9 cellular contexts compared by ENCODE assay signal in the genomic region with DNA sequence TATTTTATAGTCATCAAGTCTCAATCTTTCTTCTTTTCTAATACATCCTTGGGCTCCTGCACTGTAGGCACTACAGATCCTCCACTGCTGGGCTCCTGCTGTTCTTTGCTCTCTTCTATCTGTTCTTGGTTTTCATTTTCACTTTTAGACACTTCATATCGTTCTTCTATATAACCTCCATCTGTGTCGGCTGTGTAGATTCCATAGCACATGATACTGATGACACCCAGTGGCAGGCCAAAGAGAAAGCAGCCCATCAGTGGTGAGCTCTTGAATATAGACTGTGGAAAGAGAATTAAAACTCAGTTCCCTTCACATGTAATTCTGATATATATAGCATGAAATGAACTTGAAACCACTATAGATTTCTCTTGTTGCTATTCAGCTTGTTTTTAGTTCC. TPM values are rescaled to one million over a fixed set of nuclear protein-coding genes. Genes with fewer than 3 reads are reported as not detected.
DNase-seq lines count a peak whose midpoint lies in the region; ATAC-seq and TF ChIP-seq lines count a peak whose summit lies in the region.
"Had no signal": no experiment of that assay in that cellular context is flagged by ENCODE, and none has a peak within 500 bp of the region (broad histone marks: within the 10 kb centered on the region; RNA-seq: fewer than 3 reads in every experiment).

No MANE protein-coding gene starts in this region.

- H3K4me3 ChIP-seq in astrocyte of the cerebellum (ENCODE audit: low read depth, low read length) (no peak overlapping the region), left ventricle myocardium inferior (no peak overlapping the region)
- H3K4me3 ChIP-seq: ascending aorta had no signal

- H3K27me3 ChIP-seq in left ventricle myocardium inferior (ENCODE audit: low read depth) = no peaks in the 10 kb centered on the region
- H3K27me3 ChIP-seq: ascending aorta had no signal

- in situ Hi-C loops in astrocyte of the cerebellum (cut with HindIII; ENCODE audit: low sequenced_read_pairs) = no loop called here

- H3K4me1 Mint-ChIP-seq in activated T-helper 1 cell treated with anti-CD3 and anti-CD28 coated beads, Interleukin-12 subunit alpha, Interleukin-12 subunit beta, Interleukin-2, Interleukin-4 antibody, amounts not matched to agents 30 ng/mL and 10 ng/mL and 1 ng/mL, durations not matched to agents 14 hours and 24 hours and 36 hours (ENCODE audit: low read depth) = no peaks in the 10 kb centered on the region

- H3K9me3 Mint-ChIP-seq in activated T-helper 1 cell treated with anti-CD3 and anti-CD28 coated beads, Interleukin-12 subunit alpha, Interleukin-12 subunit beta, Interleukin-2, Interleukin-4 antibody, amounts not matched to agents 30 ng/mL and 10 ng/mL and 1 ng/mL, durations not matched to agents 14 hours and 24 hours and 36 hours = no peaks in the 10 kb centered on the region

- H3K36me3 ChIP-seq in left ventricle myocardium inferior = peaks cover 66% of the 10 kb centered on the region

- peaks cover 35% of the 10 kb centered on the region for H3K36me3 Mint-ChIP-seq in activated T-helper 1 cell treated with anti-CD3 and anti-CD28 coated beads, Interleukin-12 subunit alpha, Interleukin-12 subunit beta, Interleukin-2, Interleukin-4 antibody, amounts not matched to agents 30 ng/mL and 10 ng/mL and 1 ng/mL, durations not matched to agents 14 hours and 24 hours and 36 hours (ENCODE audit: low read depth)

- H3K9me3 ChIP-seq in left ventricle myocardium inferior (replicated peaks) = no peaks in the 10 kb centered on the region
- H3K9me3 ChIP-seq: ascending aorta had no signal

- H3K4me3 Mint-ChIP-seq in activated T-helper 1 cell treated with anti-CD3 and anti-CD28 coated beads, Interleukin-12 subunit alpha, Interleukin-12 subunit beta, Interleukin-2, Interleukin-4 antibody, amounts not matched to agents 30 ng/mL and 10 ng/mL and 1 ng/mL, durations not matched to agents 14 hours and 24 hours and 36 hours = no peak overlapping the region

- no peaks in the 10 kb centered on the region for H3K27me3 Mint-ChIP-seq in activated T-helper 1 cell treated with anti-CD3 and anti-CD28 coated beads, Interleukin-12 subunit alpha, Interleukin-12 subunit beta, Interleukin-2, Interleukin-4 antibody, amounts not matched to agents 30 ng/mL and 10 ng/mL and 1 ng/mL, durations not matched to agents 14 hours and 24 hours and 36 hours (ENCODE audit: insufficient read depth)

- intact Hi-C loops in left ventricle myocardium inferior (cut with micrococcal nuclease) = no loop called here
- intact Hi-C loops in activated T-helper 1 cell treated with anti-CD3 and anti-CD28 coated beads, Interleukin-12 subunit alpha, Interleukin-12 subunit beta, Interleukin-2, Interleukin-4 antibody, amounts not matched to agents 30 ng/mL and 10 ng/mL and 1 ng/mL, durations not matched to agents 14 hours and 24 hours and 36 hours (cut with micrococcal nuclease) = loop anchor here (5.0 kb wide), 1 partner anchor 60 kb away; no protein-coding TSS in a partner anchor

- peak; percentile 15 for TF ChIP-seq CTCF in astrocyte of the cerebellum (IDR thresholded peaks at IDR 0.05; ENCODE audit: low read depth, low read length, missing control alignments)
- TF ChIP-seq CTCF in left ventricle myocardium inferior (IDR thresholded peaks at IDR 0.05; ENCODE audit: borderline replicate concordance) = no peak

- H3K4me1 ChIP-seq in left ventricle myocardium inferior = no peaks in the 10 kb centered on the region

- ATAC-seq in GM19035 (IDR thresholded peaks at IDR 0.05; ENCODE audit: unreplicated experiment) (peak; percentile 84), HG03039 (IDR thresholded peaks at IDR 0.05; ENCODE audit: unreplicated experiment) (peak; percentile 76)

- DNase-seq in Ammon's horn (ENCODE audit: low spot score) (peak; percentile 31), astrocyte of the cerebellum (ENCODE audit: low read depth) (no peak), NCI-H2029 (lab: John Stamatoyannopoulos, UW) (no peak), left ventricle myocardium inferior (no peak), NCI-H1694 treated with DMSO at 0.1 percent for 48 hours (lab: John Stamatoyannopoulos, UW) (no peak)
- no peak for DNase-seq in activated T-helper 1 cell treated with anti-CD3 and anti-CD28 coated beads, Interleukin-12 subunit alpha, Interleukin-12 subunit beta, Interleukin-2, Interleukin-4 antibody, amounts not matched to agents 30 ng/mL and 10 ng/mL and 1 ng/mL, durations not matched to agents 14 hours and 24 hours and 36 hours (ENCODE audit: low spot score)

- no peak overlapping the region for H3K27ac Mint-ChIP-seq in activated T-helper 1 cell treated with anti-CD3 and anti-CD28 coated beads, Interleukin-12 subunit alpha, Interleukin-12 subunit beta, Interleukin-2, Interleukin-4 antibody, amounts not matched to agents 30 ng/mL and 10 ng/mL and 1 ng/mL, durations not matched to agents 14 hours and 24 hours and 36 hours

- no peak overlapping the region for H3K27ac ChIP-seq in left ventricle myocardium inferior (replicated peaks)
- H3K27ac ChIP-seq: ascending aorta had no signal

RNA-seq across cellular contexts. Expression of gene TMX3, which starts 38.0 kb away (rescaled TPM):
- 26.3 TPM for total RNA-seq in left ventricle myocardium inferior
- total RNA-seq in activated T-helper 1 cell treated with anti-CD3 and anti-CD28 coated beads, Interleukin-12 subunit alpha, Interleukin-12 subunit beta, Interleukin-2, Interleukin-4 antibody, amounts not matched to agents 30 ng/mL and 10 ng/mL and 1 ng/mL, durations not matched to agents 14 hours and 24 hours and 36 hours = 63.7 and 65.0 TPM in 2 replicates
